23 cellular contexts compared by ENCODE assay signal in genomic region chr20:63482021-63482587, GRCh38. TPM values are rescaled to one million over a fixed set of nuclear protein-coding genes. Genes with fewer than 3 reads are reported as not detected.
A peak's percentile ranks its signal among the peaks of the same experiment; 100 is the strongest.
DNase-seq lines count a peak whose midpoint lies in the region; ATAC-seq, FAIRE-seq and TF ChIP-seq lines count a peak whose summit lies in the region.
"Had no signal": no experiment of that assay in that cellular context is flagged by ENCODE, and none has a peak within 500 bp of the region (broad histone marks: within the 10 kb centered on the region; RNA-seq: fewer than 3 reads in every experiment).

No MANE protein-coding gene starts in this region.

- BruUV-seq in HepG2 (replicated peaks; lab: Mats Ljungman, UMichigan): no TSS peak

- H3K4me3 ChIP-seq in HepG2 (replicated peaks in 1 of 3; ENCODE audit: insufficient read depth in 1 of 3, low read depth in 2 of 3, low read length in 3 of 3): no peak overlapping the region
- no peak overlapping the region for H3K4me3 ChIP-seq in right lobe of liver
- no peak overlapping the region for H3K4me3 ChIP-seq in NT2/D1 (ENCODE audit: insufficient read length, low read depth)
- H3K4me3 ChIP-seq: SJCRH30 had no signal

- peaks cover 31% of the 10 kb centered on the region for H3K4me1 Mint-ChIP-seq in brain

- TF ChIP-seq RAD21 in HepG2 (CRISPR knock-in tag; IDR thresholded peaks at IDR 0.05): no peak

- H3K36me3 ChIP-seq in HepG2 (replicated peaks in 1 of 2; ENCODE audit: control insufficient read depth in 1 of 2, insufficient read depth in 2 of 2, low read length in 2 of 2) (no peaks in the 10 kb centered on the region), right lobe of liver (no peaks in the 10 kb centered on the region), NT2/D1 (ENCODE audit: insufficient read depth, insufficient read length, low read length) (no peaks in the 10 kb centered on the region)
- H3K36me3 ChIP-seq: SJCRH30 had no signal

- ATAC-seq in HepG2: peak; percentile 4; the same call in 2 of the 3 replicates
- ATAC-seq in right lobe of liver: no peak
- no peak for ATAC-seq in GM18858 (IDR thresholded peaks at IDR 0.05; ENCODE audit: unreplicated experiment)

- H3K27ac ChIP-seq in HepG2 (ENCODE audit: extremely low read length, insufficient read depth, low read length) (no peak overlapping the region), right lobe of liver (no peak overlapping the region)
- H3K27ac ChIP-seq: HL-60, SJCRH30 had no signal

- peaks cover 0 to 4% (median 0%) of the 10 kb centered on the region in 5 experiments for H3K9me3 Mint-ChIP-seq in brain

- peaks cover 6% of the 10 kb centered on the region for H3K27me3 Mint-ChIP-seq in brain

- POLR2A ChIA-PET in HepG2 (lab: Yijun Ruan, JAX): no interaction called here

- intact Hi-C loops in HepG2 (cut with micrococcal nuclease; ENCODE audit: unreplicated experiment) (no loop called here), right lobe of liver (cut with DNase I) (no loop called here), cardiac septum (cut with DNase I) (no loop called here)

- no peaks in the 10 kb centered on the region for H3K9me3 ChIP-seq in HepG2 (ENCODE audit: low read length)
- no peaks in the 10 kb centered on the region for H3K9me3 ChIP-seq in right lobe of liver
- no peaks in the 10 kb centered on the region for H3K9me3 ChIP-seq in NT2/D1 (ENCODE audit: insufficient read depth, low read length)
- H3K9me3 ChIP-seq: SJCRH30 had no signal

- no peaks in the 10 kb centered on the region for H3K79me2 ChIP-seq in HepG2 (ENCODE audit: insufficient read depth, low read length)

- DNase-seq in HepG2 (ENCODE audit: low spot score) (no peak), right lobe of liver (no peak), NT2/D1 (ENCODE audit: low read depth, low spot score) (no peak), LoVo (ENCODE audit: low spot score) (no peak), cardiac septum (ENCODE audit: low spot score) (no peak), anterior cingulate cortex (lab: John Stamatoyannopoulos, UW) (no peak)
- DNase-seq: DMS79, H9, KG1, NCI-H1105, NCI-H2029 treated with DMSO at 0.1 percent for 48 hours, NCI-H2171 treated with DMSO at 0.1 percent for 48 hours, NCI-H748 treated with DMSO at 0.1 percent for 48 hours, SJCRH30 had no signal

- TF ChIP-seq POLR2A in HepG2 (IDR thresholded peaks at IDR 0.05; ENCODE audit: insufficient read depth in 1 of 2, low read depth in 2 of 2, low read length in 2 of 2): no peak
- no peak for TF ChIP-seq POLR2A in right lobe of liver (IDR thresholded peaks at IDR 0.05)

- peak overlapping the region in 3 of 5 experiments; percentile 81 to 96 (median 94) for H3K27ac Mint-ChIP-seq in brain

- CTCF ChIA-PET in HepG2 (lab: Yijun Ruan, JAX; ENCODE audit: low intra/inter-chr PET ratio, low total read pairs): no interaction called here

- no peak for TF ChIP-seq EP300 in HepG2 (IDR thresholded peaks at IDR 0.05; ENCODE audit: low read depth in 2 of 2, low read length in 2 of 2)
- TF ChIP-seq EP300 in HepG2 (CRISPR knock-in tag; IDR thresholded peaks at IDR 0.05; ENCODE audit: borderline replicate concordance): no peak

- H3K27me3 ChIP-seq in HepG2 (ENCODE audit: control insufficient read depth in 1 of 2, insufficient read depth in 2 of 2, low read length in 2 of 2) (peaks cover 23 to 79% of the 10 kb centered on the region in 2 experiments), right lobe of liver (no peaks in the 10 kb centered on the region), NT2/D1 (ENCODE audit: insufficient read depth, insufficient read length) (no peaks in the 10 kb centered on the region)

- peaks cover 11% of the 10 kb centered on the region for H3K4me1 ChIP-seq in HepG2 (ENCODE audit: insufficient read depth, low read length)
- no peaks in the 10 kb centered on the region for H3K4me1 ChIP-seq in right lobe of liver
- H3K4me1 ChIP-seq in NT2/D1 (ENCODE audit: insufficient read depth, insufficient read length): peaks cover 37% of the 10 kb centered on the region

- 8% methylated on average over 11 of the region's 11 CpGs for WGBS in HepG2 (ENCODE audit: low lambda C conversion rate)
- 38% methylated on average over 5 of the region's 11 CpGs for WGBS in right lobe of liver (ENCODE audit: insufficient coverage, low coverage, low lambda C conversion rate, missing lambda C conversion rate)

- no peak overlapping the region for H3K4me2 ChIP-seq in HepG2 (ENCODE audit: low read depth, low read length)

- no peak for FAIRE-seq in HepG2 (lab: Jason Lieb, UNC)
- FAIRE-seq: A204.1, D721Med had no signal

- H2AFZ ChIP-seq in HepG2 (ENCODE audit: low read length): no peak overlapping the region

- peaks cover 4% of the 10 kb centered on the region for H3K36me3 Mint-ChIP-seq in brain
- H3K36me3 Mint-ChIP-seq: CD4-positive, alpha-beta memory T cell had no signal

- H3K9ac ChIP-seq in HepG2 (ENCODE audit: insufficient read depth, low read depth, low read length) (no peak overlapping the region), NT2/D1 (ENCODE audit: insufficient read length, low read depth) (peak overlapping the region; percentile 57)

- TF ChIP-seq CTCF in HepG2 (CRISPR knock-in tag; IDR thresholded peaks at IDR 0.05) (no peak), right lobe of liver (IDR thresholded peaks at IDR 0.05) (no peak), brain (conservative IDR thresholded peaks at IDR 0.05) (no peak)

- in situ Hi-C loops in HepG2 (cut with HindIII; ENCODE audit: extremely low pct_ligation_motif_present, low pct_unique_long_range_greater_than_20kb): no loop called here

- peaks cover 5% of the 10 kb centered on the region; the same call in 1 of the 2 replicates for H4K20me1 ChIP-seq in HepG2 (ENCODE audit: insufficient read depth, low read length)

- H3K4me3 Mint-ChIP-seq in brain: no peak overlapping the region
- H3K4me3 Mint-ChIP-seq: CD4-positive, alpha-beta memory T cell had no signal

RNA-seq across cellular contexts. Expression of gene KCNQ2, which starts 9.6 kb away (rescaled TPM):
- total RNA-seq in HepG2 (2016; rRNA removed; fragmentation: Illumina TruSeq; extraction: Trizol) (not detected in 2 replicates), right lobe of liver (not detected), cardiac septum (0.86 TPM)
- not detected in 2 replicates for total RNA-seq in HepG2 (2016; cell fraction: cytosol; rRNA removed; fragmentation: Illumina TruSeq; extraction: Trizol; ENCODE audit: low read depth)
- total RNA-seq in HepG2 (2016; cell fraction: insoluble cytoplasmic fraction; rRNA removed; fragmentation: Illumina TruSeq; extraction: Trizol): not detected in 2 replicates
- not detected in 2 replicates for total RNA-seq in HepG2 (2016; cell fraction: membrane; rRNA removed; fragmentation: Illumina TruSeq; extraction: Trizol)
- not detected in 2 replicates for total RNA-seq in HepG2 (2016; cell fraction: nucleus; rRNA removed; fragmentation: Illumina TruSeq; extraction: Trizol)
- polyA plus RNA-seq in HepG2 (2011; rRNA removed) (not detected in 2 replicates), brain (ENCODE audit: insufficient read depth, low read depth, low replicate concordance) (100 TPM)
- not detected in 2 replicates for polyA plus RNA-seq in HepG2 (2011; cell fraction: cytosol; rRNA removed)
- 0.03 and 0.10 TPM in 2 replicates for polyA plus RNA-seq in HepG2 (2011; cell fraction: nucleus; rRNA removed)
- polyA plus RNA-seq in HepG2 (2012): not detected in 2 replicates
- not detected in 2 replicates for polyA plus RNA-seq in HepG2 (2016; cell fraction: cytosol; fragmentation: Illumina TruSeq; extraction: Trizol; ENCODE audit: low read depth)
- polyA plus RNA-seq in HepG2 (2016; cell fraction: insoluble cytoplasmic fraction; fragmentation: Illumina TruSeq; extraction: Trizol; ENCODE audit: low read depth): not detected in 2 replicates
- polyA plus RNA-seq in HepG2 (2016; cell fraction: membrane; fragmentation: Illumina TruSeq; extraction: Trizol; ENCODE audit: low read depth): not detected in 2 replicates
- not detected in 2 replicates for polyA plus RNA-seq in HepG2 (2016; cell fraction: nucleus; fragmentation: Illumina TruSeq; extraction: Trizol; ENCODE audit: insufficient read depth, low read depth)
- 0.02 and 1.2 TPM in 2 replicates for polyA minus RNA-seq in HepG2 (2011; rRNA and poly(A)+ RNA removed; ENCODE audit: low replicate concordance)
- polyA minus RNA-seq in HepG2 (2011; cell fraction: cytosol; rRNA and poly(A)+ RNA removed): not detected in 2 replicates
- not detected in 2 replicates for polyA minus RNA-seq in HepG2 (2011; cell fraction: nucleus; rRNA and poly(A)+ RNA removed)
- total RNA-seq: CD4-positive, alpha-beta memory T cell; SJCRH30; T-helper 1 cell treated with Interleukin-12 subunit alpha and Interleukin-12 subunit beta and Interleukin-4 antibody, amounts not matched to agents 30 ng/mL and 1 ng/mL, for 36 hours had no signal
- polyA plus RNA-seq: BJ; CD4-positive, alpha-beta memory T cell had no signal

RNA-seq across cellular contexts. Expression of gene EEF1A2, which starts 16.8 kb away (rescaled TPM):
- total RNA-seq in HepG2 (2016; rRNA removed; fragmentation: Illumina TruSeq; extraction: Trizol): 0.36 and 0.44 TPM in 2 replicates
- total RNA-seq in HepG2 (2016; cell fraction: cytosol; rRNA removed; fragmentation: Illumina TruSeq; extraction: Trizol; ENCODE audit: low read depth): 0.51 TPM in 1 of 2 replicates, not detected in the other
- total RNA-seq in HepG2 (2016; cell fraction: insoluble cytoplasmic fraction; rRNA removed; fragmentation: Illumina TruSeq; extraction: Trizol): 0.18 and 0.37 TPM in 2 replicates
- 0.90 and 1.00 TPM in 2 replicates for total RNA-seq in HepG2 (2016; cell fraction: membrane; rRNA removed; fragmentation: Illumina TruSeq; extraction: Trizol)
- 0.22 and 0.47 TPM in 2 replicates for total RNA-seq in HepG2 (2016; cell fraction: nucleus; rRNA removed; fragmentation: Illumina TruSeq; extraction: Trizol)
- 0.87 and 1.8 TPM in 2 replicates for polyA plus RNA-seq in HepG2 (2011; rRNA removed)
- 1.6 and 1.7 TPM in 2 replicates for polyA plus RNA-seq in HepG2 (2011; cell fraction: cytosol; rRNA removed)
- 2.6 and 2.9 TPM in 2 replicates for polyA plus RNA-seq in HepG2 (2011; cell fraction: nucleus; rRNA removed)
- 1.0 and 4.0 TPM in 2 replicates for polyA plus RNA-seq in HepG2 (2012)
- 0.58 and 0.81 TPM in 2 replicates for polyA plus RNA-seq in HepG2 (2016; cell fraction: cytosol; fragmentation: Illumina TruSeq; extraction: Trizol; ENCODE audit: low read depth)
- polyA plus RNA-seq in HepG2 (2016; cell fraction: insoluble cytoplasmic fraction; fragmentation: Illumina TruSeq; extraction: Trizol; ENCODE audit: low read depth): 0.54 and 1.5 TPM in 2 replicates
- 0.81 and 1.1 TPM in 2 replicates for polyA plus RNA-seq in HepG2 (2016; cell fraction: membrane; fragmentation: Illumina TruSeq; extraction: Trizol; ENCODE audit: low read depth)
- polyA plus RNA-seq in HepG2 (2016; cell fraction: nucleus; fragmentation: Illumina TruSeq; extraction: Trizol; ENCODE audit: insufficient read depth, low read depth): 1.2 and 1.5 TPM in 2 replicates
- 1.4 and 21.5 TPM in 2 replicates for polyA minus RNA-seq in HepG2 (2011; rRNA and poly(A)+ RNA removed; ENCODE audit: low replicate concordance)
- polyA minus RNA-seq in HepG2 (2011; cell fraction: cytosol; rRNA and poly(A)+ RNA removed): 1.1 and 3.3 TPM in 2 replicates
- polyA minus RNA-seq in HepG2 (2011; cell fraction: nucleus; rRNA and poly(A)+ RNA removed): 0.75 and 1.0 TPM in 2 replicates
- 100 to 1,000 TPM in 2 of 6 experiments, 1 to 10 TPM in 1, under 1 TPM in 3; 0.22 to 153 (median 1.0) TPM for total RNA-seq in right lobe of liver
- polyA plus RNA-seq in brain (ENCODE audit: insufficient read depth, low read depth, low replicate concordance): 1,308 TPM
- 1,211 TPM for total RNA-seq in cardiac septum
- polyA plus RNA-seq: CD4-positive, alpha-beta memory T cell had no signal

RNA-seq across cellular contexts. Expression of gene PPDPF, which starts 38.5 kb away (rescaled TPM):
- total RNA-seq in HepG2 (2016; rRNA removed; fragmentation: Illumina TruSeq; extraction: Trizol) (6.0 and 7.0 TPM in 2 replicates), right lobe of liver (10 to 100 TPM; 50.2 to 99.4 (median 76.7) TPM), cardiac septum (438 TPM)
- total RNA-seq in HepG2 (2016; cell fraction: cytosol; rRNA removed; fragmentation: Illumina TruSeq; extraction: Trizol; ENCODE audit: low read depth): 21.9 and 23.8 TPM in 2 replicates
- total RNA-seq in HepG2 (2016; cell fraction: insoluble cytoplasmic fraction; rRNA removed; fragmentation: Illumina TruSeq; extraction: Trizol): 4.3 and 5.4 TPM in 2 replicates
- 16.4 and 22.5 TPM in 2 replicates for total RNA-seq in HepG2 (2016; cell fraction: membrane; rRNA removed; fragmentation: Illumina TruSeq; extraction: Trizol)
- total RNA-seq in HepG2 (2016; cell fraction: nucleus; rRNA removed; fragmentation: Illumina TruSeq; extraction: Trizol): 5.4 and 6.2 TPM in 2 replicates
- polyA plus RNA-seq in HepG2 (2011; rRNA removed) (1.8 and 2.2 TPM in 2 replicates), brain (ENCODE audit: insufficient read depth, low read depth, low replicate concordance) (1,213 TPM)
- 2.4 and 6.2 TPM in 2 replicates for polyA plus RNA-seq in HepG2 (2011; cell fraction: cytosol; rRNA removed)
- 6.3 and 9.5 TPM in 2 replicates for polyA plus RNA-seq in HepG2 (2011; cell fraction: nucleus; rRNA removed)
- polyA plus RNA-seq in HepG2 (2012): 12.0 and 18.6 TPM in 2 replicates
- polyA plus RNA-seq in HepG2 (2016; cell fraction: cytosol; fragmentation: Illumina TruSeq; extraction: Trizol; ENCODE audit: low read depth): 606 and 718 TPM in 2 replicates
- polyA plus RNA-seq in HepG2 (2016; cell fraction: insoluble cytoplasmic fraction; fragmentation: Illumina TruSeq; extraction: Trizol; ENCODE audit: low read depth): 42.4 and 57.7 TPM in 2 replicates
- polyA plus RNA-seq in HepG2 (2016; cell fraction: membrane; fragmentation: Illumina TruSeq; extraction: Trizol; ENCODE audit: low read depth): 288 and 295 TPM in 2 replicates
- polyA plus RNA-seq in HepG2 (2016; cell fraction: nucleus; fragmentation: Illumina TruSeq; extraction: Trizol; ENCODE audit: insufficient read depth, low read depth): 40.1 and 40.2 TPM in 2 replicates
- polyA minus RNA-seq in HepG2 (2011; rRNA and poly(A)+ RNA removed; ENCODE audit: low replicate concordance): 8.4 and 13.9 TPM in 2 replicates
- polyA minus RNA-seq in HepG2 (2011; cell fraction: cytosol; rRNA and poly(A)+ RNA removed): 15.8 and 39.4 TPM in 2 replicates
- 4.5 and 4.8 TPM in 2 replicates for polyA minus RNA-seq in HepG2 (2011; cell fraction: nucleus; rRNA and poly(A)+ RNA removed)

RNA-seq across cellular contexts. Expression of gene PTK6, which starts 55.1 kb away (rescaled TPM):
- total RNA-seq in HepG2 (2016; rRNA removed; fragmentation: Illumina TruSeq; extraction: Trizol): not detected in 2 replicates
- not detected in 2 replicates for total RNA-seq in HepG2 (2016; cell fraction: cytosol; rRNA removed; fragmentation: Illumina TruSeq; extraction: Trizol; ENCODE audit: low read depth)
- not detected in 2 replicates for total RNA-seq in HepG2 (2016; cell fraction: insoluble cytoplasmic fraction; rRNA removed; fragmentation: Illumina TruSeq; extraction: Trizol)
- not detected in 2 replicates for total RNA-seq in HepG2 (2016; cell fraction: membrane; rRNA removed; fragmentation: Illumina TruSeq; extraction: Trizol)
- not detected in 2 replicates for total RNA-seq in HepG2 (2016; cell fraction: nucleus; rRNA removed; fragmentation: Illumina TruSeq; extraction: Trizol)
- 0.07 and 0.08 TPM in 2 replicates for polyA plus RNA-seq in HepG2 (2011; rRNA removed)
- 0.05 and 0.08 TPM in 2 replicates for polyA plus RNA-seq in HepG2 (2011; cell fraction: cytosol; rRNA removed)
- polyA plus RNA-seq in HepG2 (2011; cell fraction: nucleus; rRNA removed): 0.27 and 0.42 TPM in 2 replicates
- polyA plus RNA-seq in HepG2 (2012): 0.09 and 0.11 TPM in 2 replicates
- not detected in 2 replicates for polyA plus RNA-seq in HepG2 (2016; cell fraction: cytosol; fragmentation: Illumina TruSeq; extraction: Trizol; ENCODE audit: low read depth)
- not detected in 2 replicates for polyA plus RNA-seq in HepG2 (2016; cell fraction: insoluble cytoplasmic fraction; fragmentation: Illumina TruSeq; extraction: Trizol; ENCODE audit: low read depth)
- polyA plus RNA-seq in HepG2 (2016; cell fraction: membrane; fragmentation: Illumina TruSeq; extraction: Trizol; ENCODE audit: low read depth): not detected in 2 replicates
- polyA plus RNA-seq in HepG2 (2016; cell fraction: nucleus; fragmentation: Illumina TruSeq; extraction: Trizol; ENCODE audit: insufficient read depth, low read depth): not detected in 2 replicates
- polyA minus RNA-seq in HepG2 (2011; rRNA and poly(A)+ RNA removed; ENCODE audit: low replicate concordance): 0.18 and 9.4 TPM in 2 replicates
- not detected in 2 replicates for polyA minus RNA-seq in HepG2 (2011; cell fraction: cytosol; rRNA and poly(A)+ RNA removed)
- 0.12 and 0.13 TPM in 2 replicates for polyA minus RNA-seq in HepG2 (2011; cell fraction: nucleus; rRNA and poly(A)+ RNA removed)
- total RNA-seq in right lobe of liver: 10 to 100 TPM in 1 of 6 experiments, 1 to 10 TPM in 3, under 1 TPM in 2; 0.78 to 11.0 (median 3.6) TPM
- 0.93 TPM for polyA plus RNA-seq in brain (ENCODE audit: insufficient read depth, low read depth, low replicate concordance)
- total RNA-seq in cardiac septum: not detected
- total RNA-seq: CD4-positive, alpha-beta memory T cell; HT1080 had no signal
